In the genomic region with DNA sequence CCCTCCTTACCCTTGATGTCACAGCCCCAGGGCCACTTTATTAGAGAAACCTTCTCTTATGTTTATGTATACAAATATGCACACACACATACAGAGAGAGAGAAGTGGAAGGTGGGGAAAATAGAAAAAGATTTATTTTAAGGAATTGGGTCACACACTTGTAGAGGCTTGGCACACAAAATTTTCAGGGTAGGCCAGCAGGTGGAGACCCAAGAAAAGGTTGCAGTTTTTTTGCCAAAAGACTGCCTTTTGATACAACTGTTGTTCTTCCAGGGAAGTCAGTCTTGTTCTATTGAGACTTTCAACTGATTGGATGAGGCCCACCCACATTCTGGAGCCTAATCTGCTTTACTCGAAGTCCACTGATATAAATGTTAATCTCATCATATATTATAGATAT, we compare ENCODE assay signal across 1 cellular context.
TF ChIP-seq lines count a peak whose summit lies in the region.

No MANE protein-coding gene starts in this region.

TF ChIP-seq in GM12878, 131 proteins besides CTCF, POLR2A, EP300 and RAD21:
- TF ChIP-seq SIX5 (IDR thresholded peaks at IDR 0.05; ENCODE audit: low read depth, low read length, severe bottlenecking) (no peak), IKZF1 (conservative IDR thresholded peaks at IDR 0.05) (no peak), CBX3 (IDR thresholded peaks at IDR 0.05; ENCODE audit: borderline replicate concordance, low read depth) (no peak), PAX5 (IDR thresholded peaks at IDR 0.05; ENCODE audit: borderline replicate concordance, low read depth, low read length) (no peak), TCF12 (IDR thresholded peaks at IDR 0.05; ENCODE audit: low read depth, low read length) (no peak), NFYA (IDR thresholded peaks at IDR 0.05; ENCODE audit: borderline replicate concordance, low read depth, low read length) (no peak), TAF1 (IDR thresholded peaks at IDR 0.05; ENCODE audit: borderline replicate concordance, low read depth, low read length) (no peak), STAT1 (conservative IDR thresholded peaks at IDR 0.05) (no peak), NR2F1 (conservative IDR thresholded peaks at IDR 0.05) (no peak)
- TF ChIP-seq, protein P1, sequence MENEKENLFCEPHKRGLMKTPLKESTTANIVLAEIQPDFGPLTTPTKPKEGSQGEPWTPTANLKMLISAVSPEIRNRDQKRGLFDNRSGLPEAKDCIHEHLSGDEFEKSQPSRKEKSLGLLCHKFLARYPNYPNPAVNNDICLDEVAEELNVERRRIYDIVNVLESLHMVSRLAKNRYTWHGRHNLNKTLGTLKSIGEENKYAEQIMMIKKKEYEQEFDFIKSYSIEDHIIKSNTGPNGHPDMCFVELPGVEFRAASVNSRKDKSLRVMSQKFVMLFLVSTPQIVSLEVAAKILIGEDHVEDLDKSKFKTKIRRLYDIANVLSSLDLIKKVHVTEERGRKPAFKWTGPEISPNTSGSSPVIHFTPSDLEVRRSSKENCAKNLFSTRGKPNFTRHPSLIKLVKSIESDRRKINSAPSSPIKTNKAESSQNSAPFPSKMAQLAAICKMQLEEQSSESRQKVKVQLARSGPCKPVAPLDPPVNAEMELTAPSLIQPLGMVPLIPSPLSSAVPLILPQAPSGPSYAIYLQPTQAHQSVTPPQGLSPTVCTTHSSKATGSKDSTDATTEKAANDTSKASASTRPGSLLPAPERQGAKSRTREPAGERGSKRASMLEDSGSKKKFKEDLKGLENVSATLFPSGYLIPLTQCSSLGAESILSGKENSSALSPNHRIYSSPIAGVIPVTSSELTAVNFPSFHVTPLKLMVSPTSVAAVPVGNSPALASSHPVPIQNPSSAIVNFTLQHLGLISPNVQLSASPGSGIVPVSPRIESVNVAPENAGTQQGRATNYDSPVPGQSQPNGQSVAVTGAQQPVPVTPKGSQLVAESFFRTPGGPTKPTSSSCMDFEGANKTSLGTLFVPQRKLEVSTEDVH (IDR thresholded peaks at IDR 0.05; ENCODE audit: low read depth, partially characterized antibody): no peak
- TF ChIP-seq, protein P2, sequence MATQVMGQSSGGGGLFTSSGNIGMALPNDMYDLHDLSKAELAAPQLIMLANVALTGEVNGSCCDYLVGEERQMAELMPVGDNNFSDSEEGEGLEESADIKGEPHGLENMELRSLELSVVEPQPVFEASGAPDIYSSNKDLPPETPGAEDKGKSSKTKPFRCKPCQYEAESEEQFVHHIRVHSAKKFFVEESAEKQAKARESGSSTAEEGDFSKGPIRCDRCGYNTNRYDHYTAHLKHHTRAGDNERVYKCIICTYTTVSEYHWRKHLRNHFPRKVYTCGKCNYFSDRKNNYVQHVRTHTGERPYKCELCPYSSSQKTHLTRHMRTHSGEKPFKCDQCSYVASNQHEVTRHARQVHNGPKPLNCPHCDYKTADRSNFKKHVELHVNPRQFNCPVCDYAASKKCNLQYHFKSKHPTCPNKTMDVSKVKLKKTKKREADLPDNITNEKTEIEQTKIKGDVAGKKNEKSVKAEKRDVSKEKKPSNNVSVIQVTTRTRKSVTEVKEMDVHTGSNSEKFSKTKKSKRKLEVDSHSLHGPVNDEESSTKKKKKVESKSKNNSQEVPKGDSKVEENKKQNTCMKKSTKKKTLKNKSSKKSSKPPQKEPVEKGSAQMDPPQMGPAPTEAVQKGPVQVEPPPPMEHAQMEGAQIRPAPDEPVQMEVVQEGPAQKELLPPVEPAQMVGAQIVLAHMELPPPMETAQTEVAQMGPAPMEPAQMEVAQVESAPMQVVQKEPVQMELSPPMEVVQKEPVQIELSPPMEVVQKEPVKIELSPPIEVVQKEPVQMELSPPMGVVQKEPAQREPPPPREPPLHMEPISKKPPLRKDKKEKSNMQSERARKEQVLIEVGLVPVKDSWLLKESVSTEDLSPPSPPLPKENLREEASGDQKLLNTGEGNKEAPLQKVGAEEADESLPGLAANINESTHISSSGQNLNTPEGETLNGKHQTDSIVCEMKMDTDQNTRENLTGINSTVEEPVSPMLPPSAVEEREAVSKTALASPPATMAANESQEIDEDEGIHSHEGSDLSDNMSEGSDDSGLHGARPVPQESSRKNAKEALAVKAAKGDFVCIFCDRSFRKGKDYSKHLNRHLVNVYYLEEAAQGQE (IDR thresholded peaks at IDR 0.05; ENCODE audit: low read depth, low read length): no peak
- TF ChIP-seq, protein P3, sequence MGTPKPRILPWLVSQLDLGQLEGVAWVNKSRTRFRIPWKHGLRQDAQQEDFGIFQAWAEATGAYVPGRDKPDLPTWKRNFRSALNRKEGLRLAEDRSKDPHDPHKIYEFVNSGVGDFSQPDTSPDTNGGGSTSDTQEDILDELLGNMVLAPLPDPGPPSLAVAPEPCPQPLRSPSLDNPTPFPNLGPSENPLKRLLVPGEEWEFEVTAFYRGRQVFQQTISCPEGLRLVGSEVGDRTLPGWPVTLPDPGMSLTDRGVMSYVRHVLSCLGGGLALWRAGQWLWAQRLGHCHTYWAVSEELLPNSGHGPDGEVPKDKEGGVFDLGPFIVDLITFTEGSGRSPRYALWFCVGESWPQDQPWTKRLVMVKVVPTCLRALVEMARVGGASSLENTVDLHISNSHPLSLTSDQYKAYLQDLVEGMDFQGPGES (IDR thresholded peaks at IDR 0.05): no peak
- TF ChIP-seq, protein P4, sequence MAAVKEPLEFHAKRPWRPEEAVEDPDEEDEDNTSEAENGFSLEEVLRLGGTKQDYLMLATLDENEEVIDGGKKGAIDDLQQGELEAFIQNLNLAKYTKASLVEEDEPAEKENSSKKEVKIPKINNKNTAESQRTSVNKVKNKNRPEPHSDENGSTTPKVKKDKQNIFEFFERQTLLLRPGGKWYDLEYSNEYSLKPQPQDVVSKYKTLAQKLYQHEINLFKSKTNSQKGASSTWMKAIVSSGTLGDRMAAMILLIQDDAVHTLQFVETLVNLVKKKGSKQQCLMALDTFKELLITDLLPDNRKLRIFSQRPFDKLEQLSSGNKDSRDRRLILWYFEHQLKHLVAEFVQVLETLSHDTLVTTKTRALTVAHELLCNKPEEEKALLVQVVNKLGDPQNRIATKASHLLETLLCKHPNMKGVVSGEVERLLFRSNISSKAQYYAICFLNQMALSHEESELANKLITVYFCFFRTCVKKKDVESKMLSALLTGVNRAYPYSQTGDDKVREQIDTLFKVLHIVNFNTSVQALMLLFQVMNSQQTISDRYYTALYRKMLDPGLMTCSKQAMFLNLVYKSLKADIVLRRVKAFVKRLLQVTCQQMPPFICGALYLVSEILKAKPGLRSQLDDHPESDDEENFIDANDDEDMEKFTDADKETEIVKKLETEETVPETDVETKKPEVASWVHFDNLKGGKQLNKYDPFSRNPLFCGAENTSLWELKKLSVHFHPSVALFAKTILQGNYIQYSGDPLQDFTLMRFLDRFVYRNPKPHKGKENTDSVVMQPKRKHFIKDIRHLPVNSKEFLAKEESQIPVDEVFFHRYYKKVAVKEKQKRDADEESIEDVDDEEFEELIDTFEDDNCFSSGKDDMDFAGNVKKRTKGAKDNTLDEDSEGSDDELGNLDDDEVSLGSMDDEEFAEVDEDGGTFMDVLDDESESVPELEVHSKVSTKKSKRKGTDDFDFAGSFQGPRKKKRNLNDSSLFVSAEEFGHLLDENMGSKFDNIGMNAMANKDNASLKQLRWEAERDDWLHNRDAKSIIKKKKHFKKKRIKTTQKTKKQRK (IDR thresholded peaks at IDR 0.05; ENCODE audit: low read depth, low read length): no peak
